ENCODE assay signal across 8 cellular contexts in the genomic region with DNA sequence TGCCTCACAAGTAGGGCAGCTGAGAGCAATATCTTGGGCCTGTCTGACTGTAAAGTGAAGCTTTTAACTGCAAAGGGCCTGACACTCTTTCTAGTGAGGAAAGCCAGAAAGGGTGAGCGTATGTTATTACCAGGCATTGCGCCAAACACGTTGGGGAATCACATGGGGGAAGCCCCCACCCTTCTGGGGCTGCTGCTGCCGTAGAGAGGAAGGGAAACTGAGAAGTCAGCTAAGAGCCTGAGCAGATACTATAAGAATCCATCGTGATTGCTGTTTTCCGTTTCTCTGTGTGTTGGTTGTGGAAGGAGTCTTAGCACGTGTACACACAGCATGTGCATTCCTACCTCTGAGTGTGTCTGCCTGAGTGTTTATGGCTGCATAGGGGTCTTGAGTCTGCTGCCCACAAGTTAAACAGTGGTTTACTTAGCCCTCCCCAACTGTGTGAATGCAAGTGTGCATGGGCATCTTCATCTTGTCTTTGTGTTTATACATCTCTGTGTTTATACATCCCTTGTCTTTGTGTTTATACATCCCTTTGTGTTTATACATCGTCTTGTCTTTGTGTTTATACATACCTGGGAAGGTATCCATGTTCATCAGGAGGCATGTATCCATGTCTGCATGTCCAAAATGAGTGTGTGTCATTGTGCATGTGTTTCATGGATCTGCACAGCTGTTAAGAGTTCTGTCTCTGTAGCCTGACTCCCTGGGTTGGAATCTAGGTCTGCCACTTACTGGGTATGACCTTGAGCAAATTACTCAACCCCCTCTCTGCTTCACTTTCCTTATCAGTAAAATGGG. TPM values are rescaled to one million over a fixed set of nuclear protein-coding genes. Genes with fewer than 3 reads are reported as not detected.
A peak's percentile ranks its signal among the peaks of the same experiment; 100 is the strongest.
DNase-seq lines count a peak whose midpoint lies in the region; ATAC-seq and TF ChIP-seq lines count a peak whose summit lies in the region.

No MANE protein-coding gene starts in this region.

- ATAC-seq in GM19035 (IDR thresholded peaks at IDR 0.05; ENCODE audit: unreplicated experiment) (peak; percentile 94), HG03139 (IDR thresholded peaks at IDR 0.05; ENCODE audit: unreplicated experiment) (peak; percentile 84), activated B cell treated with CpG ODN at 0.5 μM for 24 hours (ENCODE audit: low read depth) (peak; percentile 98), left lobe of liver (peak; percentile 57)

- peaks cover 0 to 5% (median 0%) of the 10 kb centered on the region in 4 donors for H3K4me1 ChIP-seq in tibial artery

- no peak overlapping the region for H3K27ac ChIP-seq in tibial artery
- H3K27ac ChIP-seq in coronary artery: peak overlapping the region in 1 of 2 donors; percentile 9

- TF ChIP-seq CTCF in AG09319 (IDR thresholded peaks at IDR 0.05; ENCODE audit: low read depth, low read length) (no peak), activated B cell treated with CpG ODN at 0.5 μM for 24 hours (IDR thresholded peaks at IDR 0.05) (no peak), tibial artery (IDR thresholded peaks at IDR 0.05) (no peak), coronary artery (IDR thresholded peaks at IDR 0.05) (no peak)

- peak; percentile 38 for DNase-seq in AG09319 (ENCODE audit: extremely low read depth, low read depth)
- DNase-seq in activated B cell treated with CpG ODN at 0.5 μM for 24 hours: peak; percentile 61
- no peak for DNase-seq in left lobe of liver (ENCODE audit: low spot score)
- peak; percentile 67 to 78 for DNase-seq in tibial artery
- DNase-seq in coronary artery (ENCODE audit: low spot score): no peak
- DNase-seq in dedifferentiated amniotic fluid mesenchymal stem cell (ENCODE audit: extremely low spot score): no peak

- no peaks in the 10 kb centered on the region for H3K36me3 ChIP-seq in tibial artery

- no peak overlapping the region for H3K4me3 ChIP-seq in tibial artery
- no peak overlapping the region for H3K4me3 ChIP-seq in coronary artery

- peaks cover 2% of the 10 kb centered on the region for H3K36me3 Mint-ChIP-seq in activated B cell treated with CpG ODN at 0.5 μM for 24 hours (ENCODE audit: low read depth)

- no peaks in the 10 kb centered on the region for H3K9me3 ChIP-seq in tibial artery

- POLR2A ChIA-PET in activated B cell treated with CpG ODN at 0.5 μM for 24 hours (lab: Charles Lee): interaction anchor here (0.6 to 3.8 kb wide), 12 partner anchors 12 to 258 kb away, joined by 3 to 19 read pairs (median 3); no protein-coding TSS in a partner anchor

- peak overlapping the region; percentile 65 for H3K4me3 Mint-ChIP-seq in activated B cell treated with CpG ODN at 0.5 μM for 24 hours

- H3K27me3 Mint-ChIP-seq in activated B cell treated with CpG ODN at 0.5 μM for 24 hours: no peaks in the 10 kb centered on the region

- H3K27ac Mint-ChIP-seq in activated B cell treated with CpG ODN at 0.5 μM for 24 hours: peak overlapping the region; percentile 78

- CTCF ChIA-PET in activated B cell treated with CpG ODN at 0.5 μM for 24 hours (lab: Charles Lee): interaction anchor here (0.8 to 1.4 kb wide), 5 partner anchors 10 to 120 kb away, joined by 3 to 6 read pairs (median 4); no protein-coding TSS in a partner anchor

- peaks cover 10% of the 10 kb centered on the region for H3K9me3 Mint-ChIP-seq in activated B cell treated with CpG ODN at 0.5 μM for 24 hours

- peaks cover 73% of the 10 kb centered on the region for H3K4me1 Mint-ChIP-seq in activated B cell treated with CpG ODN at 0.5 μM for 24 hours

- no peaks in the 10 kb centered on the region for H3K27me3 ChIP-seq in tibial artery

- intact Hi-C loops in activated B cell treated with CpG ODN at 0.5 μM for 24 hours (cut with micrococcal nuclease) (loop anchor here (1.0 to 2.0 kb wide), 5 partner anchors 26 to 258 kb away; no protein-coding TSS in a partner anchor), tibial artery (cut with DNase I; ENCODE audit: low total_unique reads) (no loop called here)

RNA-seq across cellular contexts. Expression of a gene that starts 50.3 kb away (rescaled TPM):
- total RNA-seq in activated B cell treated with CpG ODN at 0.5 μM for 24 hours: 10.1 and 10.2 TPM in 2 replicates
- total RNA-seq in left lobe of liver: 35.9 TPM

Comparison
In these comparisons a context has a peak if more than half of its experiments do, and no peak if none do; other contexts are left out.
1. DNase-seq: peak in AG09319 (single experiment), activated B cell treated with CpG ODN at 0.5 μM for 24 hours (single experiment) and tibial artery (2 of 2); none in left lobe of liver (single experiment), coronary artery (single experiment) and dedifferentiated amniotic fluid mesenchymal stem cell (single experiment).
2. Peak in every context shown above with its lines, with median percentiles within 50 percentile points of each other: ATAC-seq.